10 cellular contexts compared by ENCODE assay signal in genomic region chr5:61450170-61450815, GRCh38.
DNase-seq lines count a peak whose midpoint lies in the region; FAIRE-seq and TF ChIP-seq lines count a peak whose summit lies in the region.
"Had no signal": no experiment of that assay in that cellular context is flagged by ENCODE, and none has a peak within 500 bp of the region (broad histone marks: within the 10 kb centered on the region; RNA-seq: fewer than 3 reads in every experiment).

No MANE protein-coding gene starts in this region.

- TF ChIP-seq CTCF in bronchial epithelial cell (IDR thresholded peaks at IDR 0.05; ENCODE audit: insufficient read depth, low read length, severe bottlenecking): no peak
- TF ChIP-seq CTCF in kidney epithelial cell (IDR thresholded peaks at IDR 0.05; ENCODE audit: insufficient read depth, low read length, poor library complexity, severe bottlenecking): no peak
- TF ChIP-seq CTCF in tibial nerve (IDR thresholded peaks at IDR 0.05): no peak

- 35 to 40% methylated on average over 1 of the region's 1 CpG for WGBS in tibial nerve, 2 donors

- peak overlapping the region; percentile 42 to 80 (median 68) for H3K27ac ChIP-seq in tibial nerve
- H3K27ac ChIP-seq: 22Rv1 had no signal

- H3K4me3 ChIP-seq in bronchial epithelial cell (ENCODE audit: low read depth, low read length): no peak overlapping the region
- H3K4me3 ChIP-seq in kidney epithelial cell (ENCODE audit: low read depth, low read length): no peak overlapping the region
- H3K4me3 ChIP-seq in tibial nerve: no peak overlapping the region

- no peaks in the 10 kb centered on the region for H3K36me3 ChIP-seq in bronchial epithelial cell (ENCODE audit: control insufficient read depth, insufficient read depth, low read length)
- no peaks in the 10 kb centered on the region for H3K36me3 ChIP-seq in kidney epithelial cell (ENCODE audit: control insufficient read depth, insufficient read depth, low read length)
- no peaks in the 10 kb centered on the region for H3K36me3 ChIP-seq in tibial nerve

- peaks cover 0 to 59% (median 18%) of the 10 kb centered on the region in 4 donors for H3K4me1 ChIP-seq in tibial nerve

- H3K9me3 ChIP-seq in tibial nerve: peaks cover 0 to 10% (median 2%) of the 10 kb centered on the region in 4 donors

- peak; percentile 7 for DNase-seq in DMS153 treated with DMSO at 0.1 percent for 48 hours (lab: John Stamatoyannopoulos, UW; ENCODE audit: unreplicated experiment)
- DNase-seq in DMS153 (lab: John Stamatoyannopoulos, UW): no peak
- DNase-seq in bronchial epithelial cell (ENCODE audit: low read depth): peak; percentile 85
- peak; percentile 73 for DNase-seq in kidney epithelial cell (ENCODE audit: low read depth)
- peak in 1 of 2 donors; percentile 43 for DNase-seq in tibial nerve (ENCODE audit: low spot score in 2 of 2)
- no peak for DNase-seq in NCI-H1694 (lab: John Stamatoyannopoulos, UW)
- no peak for DNase-seq in activated CD4-positive, alpha-beta T cell treated with anti-CD3 and anti-CD28 coated beads, Interleukin-2, amount 50 U/mL, for 1 hour
- no peak for DNase-seq in MV-4-11 (lab: John Stamatoyannopoulos, UW)
- DNase-seq: effector CD4-positive, alpha-beta T cell had no signal

- TF ChIP-seq POLR2A in tibial nerve (IDR thresholded peaks at IDR 0.05): no peak

- no peaks in the 10 kb centered on the region for H3K27me3 ChIP-seq in bronchial epithelial cell (ENCODE audit: control insufficient read depth, insufficient read depth, low read length)
- no peaks in the 10 kb centered on the region for H3K27me3 ChIP-seq in kidney epithelial cell (ENCODE audit: control insufficient read depth, insufficient read depth, low read length)
- no peaks in the 10 kb centered on the region for H3K27me3 ChIP-seq in tibial nerve

- no peak for FAIRE-seq in bronchial epithelial cell (lab: Jason Lieb, UNC)

- peak in 1 of 2 donors; percentile 73 for TF ChIP-seq EP300 in tibial nerve (IDR thresholded peaks at IDR 0.05)

Comparison
In these comparisons a context has a peak if more than half of its experiments do, and no peak if none do; other contexts are left out.
1. DNase-seq: peak in DMS153 treated with DMSO at 0.1 percent for 48 hours (single experiment), bronchial epithelial cell (single experiment) and kidney epithelial cell (single experiment); none in DMS153 (single experiment), NCI-H1694 (single experiment), activated CD4-positive, alpha-beta T cell treated with anti-CD3 and anti-CD28 coated beads, Interleukin-2, amount 50 U/mL, for 1 hour (single experiment) and MV-4-11 (single experiment).